Comparison of ENCODE assay signal across 18 cellular contexts in the genomic region with DNA sequence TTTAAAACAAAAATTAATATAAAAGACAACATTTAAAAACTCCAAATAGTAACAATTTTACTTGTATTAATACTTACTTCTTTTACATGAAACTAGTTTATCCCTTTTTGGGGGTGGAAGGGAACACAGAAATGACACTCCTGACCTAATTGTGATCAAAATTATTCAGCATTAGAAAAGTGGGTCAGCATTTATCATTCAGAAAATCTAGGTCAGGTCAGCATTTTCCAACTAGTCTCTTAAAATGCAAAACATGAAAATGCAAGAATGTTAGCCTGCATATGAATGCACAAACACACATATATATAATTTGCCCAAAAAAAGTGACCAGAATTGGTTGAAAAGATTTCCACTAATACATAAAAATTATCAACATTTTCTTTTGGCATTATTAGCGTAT.
"Had no signal": no experiment of that assay in that cellular context is flagged by ENCODE, and none has a peak within 500 bp of the region (broad histone marks: within the 10 kb centered on the region; RNA-seq: fewer than 3 reads in every experiment).

No MANE protein-coding gene starts in this region.

- H3K9me3 ChIP-seq: gastroesophageal sphincter, heart right ventricle, left ventricle myocardium inferior, transverse colon, vagina had no signal

- H3K9me3 Mint-ChIP-seq: activated naive CD4-positive, alpha-beta T cell treated with anti-CD3 and anti-CD28 coated beads, Interleukin-2, amount 50 U/mL, for 24 hours; memory B cell; naive thymus-derived CD8-positive, alpha-beta T cell had no signal

- H3K27me3 Mint-ChIP-seq: activated naive CD4-positive, alpha-beta T cell treated with anti-CD3 and anti-CD28 coated beads, Interleukin-2, amount 50 U/mL, for 24 hours; memory B cell; naive thymus-derived CD8-positive, alpha-beta T cell had no signal

- H3K4me3 ChIP-seq: dorsolateral prefrontal cortex, gastroesophageal sphincter, heart right ventricle, left ventricle myocardium inferior, transverse colon, vagina had no signal

- H3K27ac ChIP-seq: dorsolateral prefrontal cortex, gastroesophageal sphincter, heart right ventricle, left ventricle myocardium inferior, transverse colon, vagina had no signal

- DNase-seq: activated CD4-positive, alpha-beta T cell treated with anti-CD3 and anti-CD28 coated beads for 1 hour; activated CD4-positive, alpha-beta T cell treated with anti-CD3 and anti-CD28 coated beads, Interleukin-2, amount 50 U/mL, for 4 hours; activated effector memory CD4-positive, alpha-beta T cell treated with anti-CD3 and anti-CD28 coated beads, Interleukin-2, amount 50 U/mL, for 16 hours; dorsolateral prefrontal cortex; heart right ventricle; left ventricle myocardium inferior; naive thymus-derived CD8-positive, alpha-beta T cell; posterior cingulate gyrus; retina; stimulated activated CD4-positive, alpha-beta T cell treated with anti-CD3 and anti-CD28 coated beads, Interleukin-15, amount 100 ng/mL, for 24 hours; stimulated activated CD4-positive, alpha-beta T cell treated with anti-CD3 and anti-CD28 coated beads, Interleukin-4, amount 100 ng/mL, for 1 hour; stimulated activated naive CD4-positive, alpha-beta T cell; substantia nigra; transverse colon had no signal

- H3K36me3 ChIP-seq: gastroesophageal sphincter, left ventricle myocardium inferior, transverse colon, vagina had no signal

- ATAC-seq: gastroesophageal sphincter; heart right ventricle; naive thymus-derived CD8-positive, alpha-beta T cell had no signal

- H3K27ac Mint-ChIP-seq: activated naive CD4-positive, alpha-beta T cell treated with anti-CD3 and anti-CD28 coated beads, Interleukin-2, amount 50 U/mL, for 24 hours; memory B cell; naive thymus-derived CD8-positive, alpha-beta T cell had no signal

- H3K27me3 ChIP-seq: dorsolateral prefrontal cortex, gastroesophageal sphincter, heart right ventricle, transverse colon, vagina had no signal

- H3K4me3 Mint-ChIP-seq: memory B cell had no signal
